In genomic region chr14:85531594-85532391, GRCh38 we compare ENCODE assay signal across 8 cellular contexts. TPM values are rescaled to one million over a fixed set of nuclear protein-coding genes. Genes with fewer than 3 reads are reported as not detected.
DNase-seq lines count a peak whose midpoint lies in the region; ATAC-seq and TF ChIP-seq lines count a peak whose summit lies in the region.

No MANE protein-coding gene starts in this region.

- ATAC-seq in HG03196 (IDR thresholded peaks at IDR 0.05; ENCODE audit: unreplicated experiment) = no peak

- 1 to 4% (median 2%) methylated on average over 54 to 62 of the region's 62 CpGs for WGBS in stomach, 5 donors

- peak overlapping the region; percentile 18 to 81 (median 68) for H3K27ac ChIP-seq in stomach

- TF ChIP-seq CTCF in stomach (IDR thresholded peaks at IDR 0.05) = no peak

- H3K27me3 ChIP-seq in stomach = peaks cover 7 to 72% (median 58%) of the 10 kb centered on the region in 3 donors

- H3K36me3 ChIP-seq in stomach = no peaks in the 10 kb centered on the region

- TF ChIP-seq POLR2A in stomach (IDR thresholded peaks at IDR 0.05) = no peak

- H3K4me3 ChIP-seq in stomach = peak overlapping the region; percentile 53 to 73 (median 66)

- TF ChIP-seq EP300 in stomach (IDR thresholded peaks at IDR 0.05) = no peak

- intact Hi-C loops in stomach (cut with DNase I; ENCODE audit: low total_unique reads) = no loop called here

- peaks cover 32 to 63% (median 55%) of the 10 kb centered on the region in 4 donors for H3K4me1 ChIP-seq in stomach

- no peaks in the 10 kb centered on the region for H3K9me3 ChIP-seq in stomach

- DNase-seq in DMS53 treated with DMSO at 0.1 percent for 48 hours (lab: John Stamatoyannopoulos, UW; ENCODE audit: unreplicated experiment) = peak; percentile 42
- peak; percentile 43 for DNase-seq in NCI-H510A (lab: John Stamatoyannopoulos, UW)
- DNase-seq in dermis blood vessel endothelial cell = peak; percentile 92
- peak; percentile 83 for DNase-seq in left kidney (ENCODE audit: low read depth, low spot score)
- peak; percentile 26 for DNase-seq in stomach
- no peak for DNase-seq in NCI-H345 (lab: John Stamatoyannopoulos, UW)
- DNase-seq in NOMO-1 treated with DMSO at 0.1 percent for 48 hours (lab: John Stamatoyannopoulos, UW; ENCODE audit: unreplicated experiment) = no peak

RNA-seq across cellular contexts. Expression of gene FLRT2, which starts 1.8 kb away (rescaled TPM):
- total RNA-seq in dermis blood vessel endothelial cell = 213 and 216 TPM in 2 replicates
- total RNA-seq in stomach = 10 to 100 TPM in 1 of 5 donors, 1 to 10 TPM in 1, under 1 TPM in 3; 0.45 to 34.1 (median 0.87) TPM
- polyA plus RNA-seq in stomach = 1 to 10 TPM in 2 of 3 donors, under 1 TPM in 1; 0.68 to 1.8 (median 1.5) TPM

Comparison
In these comparisons a context has a peak if more than half of its experiments do, and no peak if none do; other contexts are left out.
1. DNase-seq: peak in DMS53 treated with DMSO at 0.1 percent for 48 hours (single experiment), NCI-H510A (single experiment), dermis blood vessel endothelial cell (single experiment), left kidney (single experiment) and stomach (single experiment); none in NCI-H345 (single experiment) and NOMO-1 treated with DMSO at 0.1 percent for 48 hours (single experiment).